ENCODE assay signal across 8 cellular contexts in genomic region chrX:111447298-111447697, GRCh38. TPM values are rescaled to one million over a fixed set of nuclear protein-coding genes. Genes with fewer than 3 reads are reported as not detected.
DNase-seq lines count a peak whose midpoint lies in the region; ATAC-seq, FAIRE-seq and TF ChIP-seq lines count a peak whose summit lies in the region.

No MANE protein-coding gene starts in this region.

- WGBS in suprapubic skin = 12% methylated on average over 3 of the region's 3 CpGs

- TF ChIP-seq EP300 in suprapubic skin (IDR thresholded peaks at IDR 0.05) = no peak

- H3K4me1 ChIP-seq in DND-41 (ENCODE audit: insufficient read depth, low read length) (no peaks in the 10 kb centered on the region), KMS-11 (ENCODE audit: low read depth, poor library complexity, severe bottlenecking) (no peaks in the 10 kb centered on the region), suprapubic skin (no peaks in the 10 kb centered on the region)

- ATAC-seq in DND-41 (ENCODE audit: insufficient read depth, low read depth) (peak; percentile 40; the same call in 1 of the 3 replicates), GM19463 (IDR thresholded peaks at IDR 0.05; ENCODE audit: unreplicated experiment) (peak; percentile 87), HG03439 (IDR thresholded peaks at IDR 0.05; ENCODE audit: unreplicated experiment) (no peak)

- H3K4me3 ChIP-seq in DND-41 (ENCODE audit: low read depth in 1 of 2, low read length in 2 of 2) (no peak overlapping the region), KMS-11 (IDR thresholded peaks at IDR 0.05; ENCODE audit: insufficient read depth, low read depth, low read length) (no peak overlapping the region), suprapubic skin (no peak overlapping the region)

- H3K79me2 ChIP-seq in DND-41 (ENCODE audit: insufficient read depth, low read length) (no peaks in the 10 kb centered on the region), KMS-11 (ENCODE audit: insufficient read depth, low read depth) (no peaks in the 10 kb centered on the region)

- H3K36me3 ChIP-seq in DND-41 (ENCODE audit: insufficient read depth, low read length) = no peaks in the 10 kb centered on the region
- H3K36me3 ChIP-seq in KMS-11 (ENCODE audit: insufficient read depth) = no peaks in the 10 kb centered on the region
- H3K36me3 ChIP-seq in suprapubic skin = no peaks in the 10 kb centered on the region

- no peak for TF ChIP-seq POLR2A in suprapubic skin (IDR thresholded peaks at IDR 0.05)

- H2AFZ ChIP-seq in DND-41 (ENCODE audit: low read depth, low read length) (no peak overlapping the region), KMS-11 (ENCODE audit: low read depth) (no peak overlapping the region; the same call in 1 of the 2 replicates)

- H4K20me1 ChIP-seq in DND-41 (ENCODE audit: insufficient read depth, low read length) (no peaks in the 10 kb centered on the region), KMS-11 (ENCODE audit: insufficient read depth) (no peaks in the 10 kb centered on the region)

- H3K4me2 ChIP-seq in DND-41 (ENCODE audit: insufficient read depth, low read length) = no peak overlapping the region
- no peak overlapping the region for H3K4me2 ChIP-seq in KMS-11

- TF ChIP-seq CTCF in DND-41 (IDR thresholded peaks at IDR 0.05; ENCODE audit: borderline replicate concordance, extremely low read depth, low read length, poor library complexity, severe bottlenecking) (peak; percentile 52), KMS-11 (conservative IDR thresholded peaks at IDR 0.05; ENCODE audit: low read depth, low read length) (peak; percentile 54), suprapubic skin (IDR thresholded peaks at IDR 0.05) (no peak)

- H3K27ac ChIP-seq in DND-41 (ENCODE audit: low read length) = no peak overlapping the region
- no peak overlapping the region for H3K27ac ChIP-seq in KMS-11
- no peak overlapping the region for H3K27ac ChIP-seq in suprapubic skin

- H3K9me3 ChIP-seq in DND-41 (ENCODE audit: insufficient read depth, low read length, severe bottlenecking) = no peaks in the 10 kb centered on the region
- no peaks in the 10 kb centered on the region for H3K9me3 ChIP-seq in suprapubic skin

- no peak for FAIRE-seq in RCC 7860 (lab: Jason Lieb, UNC)

- no peak overlapping the region for H3K9ac ChIP-seq in DND-41 (ENCODE audit: low read depth, low read length)
- no peak overlapping the region for H3K9ac ChIP-seq in KMS-11

- H3K27me3 ChIP-seq in DND-41 (ENCODE audit: insufficient read depth, low read length, poor library complexity) (no peaks in the 10 kb centered on the region), KMS-11 (ENCODE audit: insufficient read depth, low read depth) (no peaks in the 10 kb centered on the region), suprapubic skin (no peaks in the 10 kb centered on the region)

- DNase-seq in DND-41 = peak; percentile 15
- peak; percentile 3 for DNase-seq in RCC 7860 (ENCODE audit: low spot score)
- peak; percentile 13 for DNase-seq in iPS-NIHi11 (ENCODE audit: low spot score)
- DNase-seq in amniotic stem cell (lab: John Stamatoyannopoulos, UW) = no peak
- no peak for DNase-seq in suprapubic skin (ENCODE audit: low spot score in 2 of 2)

RNA-seq across cellular contexts. Expression of gene DCX, which starts 35.3 kb away (rescaled TPM):
- under 1 TPM in 1 of 4 donors, not detected in 3; 0.42 TPM for total RNA-seq in suprapubic skin

Comparison
In these comparisons a context has a peak if more than half of its experiments do, and no peak if none do; other contexts are left out.
1. DNase-seq: peak in DND-41 (single experiment), RCC 7860 (single experiment) and iPS-NIHi11 (single experiment); none in amniotic stem cell (single experiment) and suprapubic skin (0 of 2).
2. CTCF ChIP-seq: peak in DND-41 (single experiment) and KMS-11 (single experiment); none in suprapubic skin (0 of 2).